31 cellular contexts compared by ENCODE assay signal in genomic region chr11:82225502-82225901, GRCh38.
"Had no signal": no experiment of that assay in that cellular context is flagged by ENCODE, and none has a peak within 500 bp of the region (broad histone marks: within the 10 kb centered on the region; RNA-seq: fewer than 3 reads in every experiment).

No MANE protein-coding gene starts in this region.

- H3K27ac ChIP-seq: left lung, lower lobe of right lung, pancreas, prostate gland, skin epidermis, stomach, testis, thyroid gland, transverse colon, upper lobe of left lung, vagina had no signal

- H3K27ac Mint-ChIP-seq: immature natural killer cell; naive thymus-derived CD8-positive, alpha-beta T cell; nephron; stimulated activated naive B cell treated with anti-CD40 and anti-IgM and Interleukin-4, amounts not matched to agents 10 μg/mL and 1 μg/mL and 100 μg/mL, for 72 hours had no signal

- H3K27me3 ChIP-seq: left lung, stomach, testis, thyroid gland, transverse colon, upper lobe of left lung, vagina had no signal

- H3K4me1 Mint-ChIP-seq: immature natural killer cell; naive thymus-derived CD8-positive, alpha-beta T cell; nephron; neural crest cell; stimulated activated naive B cell treated with anti-CD40 and anti-IgM and Interleukin-4, amounts not matched to agents 10 μg/mL and 1 μg/mL and 100 μg/mL, for 72 hours had no signal

- FAIRE-seq: islet of Langerhans had no signal

- H3K36me3 ChIP-seq: left lung, lower lobe of right lung, pancreas, prostate gland, stomach, thyroid gland, transverse colon, upper lobe of left lung, vagina had no signal

- H3K27me3 Mint-ChIP-seq: stimulated activated naive B cell treated with anti-CD40 and anti-IgM and Interleukin-4, amounts not matched to agents 10 μg/mL and 1 μg/mL and 100 μg/mL, for 72 hours had no signal

- H3K4me3 Mint-ChIP-seq: immature natural killer cell; naive thymus-derived CD8-positive, alpha-beta T cell; nephron; neural crest cell; stimulated activated naive B cell treated with anti-CD40 and anti-IgM and Interleukin-4, amounts not matched to agents 10 μg/mL and 1 μg/mL and 100 μg/mL, for 72 hours had no signal

- ATAC-seq: left colon; left lung; lower lobe of right lung; naive thymus-derived CD8-positive, alpha-beta T cell; pancreas; right cardiac atrium; sciatic nerve; stimulated activated naive B cell treated with anti-CD40 and anti-IgM and Interleukin-4, amounts not matched to agents 10 μg/mL and 1 μg/mL and 100 μg/mL, for 72 hours; stimulated activated naive CD8-positive, alpha-beta T cell treated with anti-CD3 and anti-CD28 coated beads, Interleukin-15, Interleukin-2, amounts not matched to agents 100 U/mL and 50 U/mL, for 24 hours had no signal

- H3K36me3 Mint-ChIP-seq: immature natural killer cell; stimulated activated naive B cell treated with anti-CD40 and anti-IgM and Interleukin-4, amounts not matched to agents 10 μg/mL and 1 μg/mL and 100 μg/mL, for 72 hours had no signal

- H3K4me1 ChIP-seq: left lung, lower lobe of right lung, pancreas, prostate gland, stomach, testis, thyroid gland, transverse colon, upper lobe of left lung, vagina had no signal

- H3K4me3 ChIP-seq: left lung, lower lobe of right lung, pancreas, prostate gland, skin epidermis, stomach, testis, thyroid gland, transverse colon, upper lobe of left lung, vagina had no signal

- DNase-seq: immature natural killer cell; kidney; left colon; left lung; lower lobe of right lung; mammary epithelial cell; mesenchymal stem cell; naive thymus-derived CD8-positive, alpha-beta T cell; nucleus accumbens; pancreas; posterior cingulate gyrus; retina; stimulated activated CD4-positive, alpha-beta T cell treated with anti-CD3 and anti-CD28 coated beads, Interleukin-12 subunit alpha, Interleukin-12 subunit beta, amount 100 ng/mL, for 4 hours; stimulated activated CD4-positive, alpha-beta T cell treated with anti-CD3 and anti-CD28 coated beads, Interleukin-15, amount 100 ng/mL, for 24 hours; stimulated activated CD4-positive, alpha-beta T cell treated with anti-CD3 and anti-CD28 coated beads, Interleukin-2, amount 100 ng/mL, for 24 hours; stimulated activated CD4-positive, alpha-beta T cell treated with anti-CD3 and anti-CD28 coated beads, Interleukin-4, amount 100 ng/mL, for 1 hour; stimulated activated naive B cell treated with anti-CD40 and anti-IgM and Interleukin-4, amounts not matched to agents 10 μg/mL and 1 μg/mL and 100 μg/mL, for 72 hours; stimulated activated naive CD8-positive, alpha-beta T cell treated with anti-CD3 and anti-CD28 coated beads, Interleukin-15, Interleukin-2, amounts not matched to agents 100 U/mL and 50 U/mL, for 24 hours; stomach; testis; thyroid gland; transverse colon; upper lobe of left lung had no signal
